In the genomic region with DNA sequence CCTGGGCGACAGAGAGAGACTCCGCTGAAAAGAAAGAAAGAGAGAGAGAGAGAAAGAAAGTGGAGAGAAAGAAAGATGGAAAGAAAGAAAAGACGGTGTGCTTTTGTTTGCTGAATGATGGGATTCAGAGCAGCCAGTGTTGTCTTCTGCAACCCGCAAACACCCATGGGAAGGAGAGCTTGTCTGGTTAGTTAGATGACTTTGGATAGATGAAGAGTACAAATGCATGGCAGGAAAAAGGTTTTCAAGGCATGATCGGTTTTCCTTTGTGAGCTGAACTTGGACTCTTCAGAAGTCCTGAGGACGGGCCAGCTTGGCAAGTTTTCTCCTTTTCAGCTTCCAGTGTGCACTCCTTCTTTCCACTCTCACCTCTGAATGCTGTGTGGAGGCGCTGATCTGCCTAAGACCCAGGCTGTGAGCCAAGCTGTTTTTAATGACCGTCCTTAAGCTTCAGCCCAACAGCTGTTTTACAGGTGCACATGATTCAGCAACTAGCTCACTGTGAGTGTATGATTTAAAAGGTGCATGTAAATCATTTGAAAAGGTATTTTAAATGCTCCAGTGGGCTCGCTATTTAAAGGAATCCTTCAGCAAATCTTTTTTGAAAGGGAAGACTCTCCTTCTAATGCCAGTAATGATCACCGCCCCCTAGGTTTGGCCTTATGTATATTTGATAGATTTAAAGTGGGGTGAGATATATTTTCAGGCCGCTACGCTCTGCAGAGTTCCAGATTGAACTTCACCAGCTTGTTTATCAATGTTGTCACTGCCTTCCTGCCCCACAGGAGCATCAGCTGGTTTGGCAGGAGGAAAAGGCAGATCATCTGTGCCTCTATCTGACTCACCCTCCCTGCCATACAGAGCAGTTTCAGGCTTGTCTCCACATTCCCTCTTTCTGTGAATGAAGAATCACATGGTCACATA, we compare ENCODE assay signal across 10 cellular contexts.
DNase-seq lines count a peak whose midpoint lies in the region; ATAC-seq and TF ChIP-seq lines count a peak whose summit lies in the region.
"Had no signal": no experiment of that assay in that cellular context is flagged by ENCODE, and none has a peak within 500 bp of the region (broad histone marks: within the 10 kb centered on the region; RNA-seq: fewer than 3 reads in every experiment).

No MANE protein-coding gene starts in this region.

- H3K9me3 Mint-ChIP-seq in endodermal cell (no peaks in the 10 kb centered on the region), Calu3 (ENCODE audit: low read depth, unreplicated experiment) (peaks cover 9% of the 10 kb centered on the region)
- peaks cover 12% of the 10 kb centered on the region for H3K9me3 Mint-ChIP-seq in activated T-helper 17 cell treated with anti-CD3 and anti-CD28 coated beads, Interleukin-2, amount 50 U/mL, for 72 hours

- BruUV-seq in Calu3 (replicated peaks; lab: Mats Ljungman, UMichigan), result no TSS peak

- no peaks in the 10 kb centered on the region for H3K36me3 ChIP-seq in endodermal cell (ENCODE audit: control insufficient read depth, insufficient read depth, low read length)
- H3K36me3 ChIP-seq in mucosa of descending colon (ENCODE audit: low read depth), result no peaks in the 10 kb centered on the region

- H3K4me3 ChIP-seq in endodermal cell (ENCODE audit: low read length) (no peak overlapping the region), mucosa of descending colon (peak overlapping the region; percentile 6)

- no peak overlapping the region for H3K9ac ChIP-seq in endodermal cell (ENCODE audit: extremely low read depth, low read length, poor library complexity, severe bottlenecking)

- no peak overlapping the region for H3K27ac ChIP-seq in endodermal cell (ENCODE audit: low read depth, low read length)
- H3K27ac ChIP-seq: HL-60 had no signal

- H3K4me3 Mint-ChIP-seq in endodermal cell, result no peak overlapping the region
- no peak overlapping the region for H3K4me3 Mint-ChIP-seq in activated T-helper 17 cell treated with anti-CD3 and anti-CD28 coated beads, Interleukin-2, amount 50 U/mL, for 72 hours
- no peak overlapping the region for H3K4me3 Mint-ChIP-seq in Calu3 (ENCODE audit: low read depth, unreplicated experiment)

- H3K27me3 Mint-ChIP-seq in endodermal cell (ENCODE audit: insufficient read depth) (no peaks in the 10 kb centered on the region), Calu3 (ENCODE audit: unreplicated experiment) (no peaks in the 10 kb centered on the region)
- H3K27me3 Mint-ChIP-seq in activated T-helper 17 cell treated with anti-CD3 and anti-CD28 coated beads, Interleukin-2, amount 50 U/mL, for 72 hours, result no peaks in the 10 kb centered on the region

- peak overlapping the region; percentile 56 for H3K27ac Mint-ChIP-seq in endodermal cell
- H3K27ac Mint-ChIP-seq in activated T-helper 17 cell treated with anti-CD3 and anti-CD28 coated beads, Interleukin-2, amount 50 U/mL, for 72 hours, result no peak overlapping the region
- no peak overlapping the region for H3K27ac Mint-ChIP-seq in Calu3 (ENCODE audit: unreplicated experiment)

- ATAC-seq in mucosa of descending colon, result peak; percentile 87
- no peak for ATAC-seq in activated T-helper 17 cell treated with anti-CD3 and anti-CD28 coated beads, Interleukin-2, amount 50 U/mL, for 72 hours (replicated peaks)

- H3K4me1 Mint-ChIP-seq in endodermal cell, result peaks cover 3% of the 10 kb centered on the region
- no peaks in the 10 kb centered on the region for H3K4me1 Mint-ChIP-seq in activated T-helper 17 cell treated with anti-CD3 and anti-CD28 coated beads, Interleukin-2, amount 50 U/mL, for 72 hours
- no peaks in the 10 kb centered on the region for H3K4me1 Mint-ChIP-seq in Calu3 (ENCODE audit: low read depth, unreplicated experiment)

- H3K36me3 Mint-ChIP-seq in endodermal cell (ENCODE audit: low read depth) (peaks cover 2% of the 10 kb centered on the region), Calu3 (ENCODE audit: insufficient read depth, unreplicated experiment) (no peaks in the 10 kb centered on the region)
- no peaks in the 10 kb centered on the region for H3K36me3 Mint-ChIP-seq in activated T-helper 17 cell treated with anti-CD3 and anti-CD28 coated beads, Interleukin-2, amount 50 U/mL, for 72 hours (ENCODE audit: low read depth)

- intact Hi-C loops in mucosa of descending colon (cut with DNase I, micrococcal nuclease), result no loop called here
- intact Hi-C loops in Calu3 (cut with micrococcal nuclease; ENCODE audit: unreplicated experiment), result no loop called here

- H3K27me3 ChIP-seq in endodermal cell (ENCODE audit: control insufficient read depth, insufficient read depth, low read length, poor library complexity, severe bottlenecking), result no peaks in the 10 kb centered on the region

- CTCF ChIA-PET in Calu3 (lab: Charles Lee), result no interaction called here

- TF ChIP-seq CTCF in endodermal cell (conservative IDR thresholded peaks at IDR 0.05), result peak; percentile 18
- TF ChIP-seq CTCF in mucosa of descending colon (IDR thresholded peaks at IDR 0.05), result no peak
- TF ChIP-seq CTCF in Calu3 (IDR thresholded peaks at IDR 0.05; ENCODE audit: unreplicated experiment), result no peak

- in situ Hi-C loops in ACHN (cut with HindIII; ENCODE audit: low pct_ligation_motif_present, low pct_unique_long_range_greater_than_20kb, low sequenced_read_pairs), result no loop called here

- 87 to 93% methylated on average over 11 to 12 of the region's 12 CpGs for WGBS in endodermal cell (ENCODE audit: insufficient coverage in 1 of 2, insufficient read length in 1 of 2), 2 experiments

- DNase-seq in ACHN (peak; percentile 64), NCI-H2196 treated with DMSO at 0.1 percent for 48 hours (lab: John Stamatoyannopoulos, UW; ENCODE audit: unreplicated experiment) (peak; percentile 15), endodermal cell (no peak), mucosa of descending colon (peak in 1 of 3 donors; percentile 67), NCI-H1092 (lab: John Stamatoyannopoulos, UW) (no peak), NCI-H2171 (lab: John Stamatoyannopoulos, UW) (no peak), Calu3 (no peak)
- DNase-seq: activated T-cell treated with anti-CD3 and anti-CD28 coated beads, Interleukin-2, amount 50 U/mL, for 48 hours had no signal

- H3K9me3 ChIP-seq in endodermal cell (ENCODE audit: control insufficient read depth, low read length) (no peaks in the 10 kb centered on the region), mucosa of descending colon (no peaks in the 10 kb centered on the region)

- H3K4me1 ChIP-seq in endodermal cell (ENCODE audit: control insufficient read depth, insufficient read depth, low read length) (no peaks in the 10 kb centered on the region), mucosa of descending colon (ENCODE audit: low read depth) (peaks cover 19% of the 10 kb centered on the region)

Comparison
In these comparisons a context has a peak if more than half of its experiments do, and no peak if none do; other contexts are left out.
1. DNase-seq: peak in ACHN (single experiment) and NCI-H2196 treated with DMSO at 0.1 percent for 48 hours (single experiment); none in endodermal cell (single experiment), NCI-H1092 (single experiment), NCI-H2171 (single experiment) and Calu3 (single experiment).